In the genomic region with DNA sequence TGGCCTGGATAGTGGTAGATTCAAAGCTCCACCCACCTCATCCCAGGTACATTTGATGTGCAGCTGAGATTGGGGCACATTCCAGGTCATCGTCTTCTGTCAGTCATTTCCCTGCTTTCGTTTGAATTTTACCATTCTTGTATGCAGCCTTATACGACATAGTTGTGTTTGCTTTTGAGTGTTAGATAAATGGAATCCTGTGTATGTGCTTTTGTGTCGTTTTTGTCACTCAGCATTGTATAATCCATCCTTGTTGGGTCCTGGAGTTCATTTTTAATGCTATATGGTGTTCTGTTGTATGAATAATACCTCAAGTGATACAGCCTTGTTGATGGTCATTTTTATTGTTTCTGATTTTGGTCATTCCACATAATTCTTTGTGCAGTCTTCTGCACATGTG, we compare ENCODE assay signal across 18 cellular contexts. TPM values are rescaled to one million over a fixed set of nuclear protein-coding genes. Genes with fewer than 3 reads are reported as not detected.
A peak's percentile ranks its signal among the peaks of the same experiment; 100 is the strongest.
DNase-seq lines count a peak whose midpoint lies in the region; ATAC-seq, FAIRE-seq and TF ChIP-seq lines count a peak whose summit lies in the region.
"Had no signal": no experiment of that assay in that cellular context is flagged by ENCODE, and none has a peak within 500 bp of the region (broad histone marks: within the 10 kb centered on the region; RNA-seq: fewer than 3 reads in every experiment).

No MANE protein-coding gene starts in this region.

- POLR2A ChIA-PET in HEK293 (lab: Yijun Ruan, JAX): no interaction called here
- POLR2A ChIA-PET in endothelial cell of umbilical vein (lab: Charles Lee): no interaction called here

- ATAC-seq in activated T-cell treated with anti-CD3 and anti-CD28 coated beads, Interleukin-2, amount 50 U/mL, for 72 hours (replicated peaks in 1 of 2): no peak
- ATAC-seq in GM18867 (IDR thresholded peaks at IDR 0.05; ENCODE audit: unreplicated experiment) (no peak), HG03571 (IDR thresholded peaks at IDR 0.05; ENCODE audit: unreplicated experiment) (no peak)
- ATAC-seq: Panc1, T-cell had no signal

- H3K36me3 Mint-ChIP-seq in activated T-cell treated with anti-CD3 and anti-CD28 coated beads, Interleukin-2, amount 50 U/mL, for 72 hours (ENCODE audit: insufficient read depth in 2 of 2): peaks cover 12 to 26% of the 10 kb centered on the region in 2 donors
- peaks cover 90% of the 10 kb centered on the region for H3K36me3 Mint-ChIP-seq in activated T-cell treated with anti-CD3 and anti-CD28 coated beads, Interleukin-2, amount 50 U/mL, for 24 hours (ENCODE audit: low read depth)

- CTCF ChIA-PET in HEK293 (lab: Yijun Ruan, JAX): interaction anchor here (0.7 to 11.9 kb wide), 2 partner anchors 27 to 32 kb away, joined by 6 to 163 read pairs; a partner anchor contains a TSS
- CTCF ChIA-PET in endothelial cell of umbilical vein (lab: Charles Lee): no interaction called here

- FAIRE-seq in endothelial cell of umbilical vein (lab: Jason Lieb, UNC): peak; percentile 44
- FAIRE-seq: D721Med had no signal

- dilution Hi-C loops in endothelial cell of umbilical vein (cut with MboI; ENCODE audit: extremely low pct_ligation_motif_present, low sequenced_read_pairs): no loop called here

- H3K27me3 ChIP-seq in endothelial cell of umbilical vein (ENCODE audit: control insufficient read depth in 2 of 2, insufficient read depth in 2 of 2, low read length in 2 of 2): no peaks in the 10 kb centered on the region
- H3K27me3 ChIP-seq: BLaER1 had no signal

- H3K27ac ChIP-seq in HEK293 (ENCODE audit: extremely low read depth, low read depth, low read length) (no peak overlapping the region), endothelial cell of umbilical vein (ENCODE audit: insufficient read depth, low read depth, low read length) (no peak overlapping the region)
- H3K27ac ChIP-seq: BLaER1 had no signal

- peaks cover 52 to 91% of the 10 kb centered on the region in 2 experiments for H3K36me3 ChIP-seq in HEK293 (ENCODE audit: control insufficient read depth in 2 of 2, insufficient read depth in 1 of 2, low read length in 2 of 2)
- H3K36me3 ChIP-seq in endothelial cell of umbilical vein (ENCODE audit: control insufficient read depth in 2 of 2, extremely low read depth in 1 of 2, insufficient read depth in 2 of 2, low read length in 2 of 2): peaks cover 3 to 13% of the 10 kb centered on the region in 2 experiments

- H3K4me1 ChIP-seq in HEK293 (ENCODE audit: control insufficient read depth, insufficient read depth, low read length) (no peaks in the 10 kb centered on the region; the same call in 1 of the 2 replicates), endothelial cell of umbilical vein (ENCODE audit: control insufficient read depth, extremely low read depth, insufficient read depth, low read length) (peaks cover 3% of the 10 kb centered on the region)

- H3K4me3 ChIP-seq in HEK293 (ENCODE audit: low read depth, low read length) (no peak overlapping the region), endothelial cell of umbilical vein (replicated peaks in 1 of 3; ENCODE audit: insufficient read depth in 1 of 3, low read depth in 1 of 3, low read length in 3 of 3) (no peak overlapping the region)
- H3K4me3 ChIP-seq: BLaER1 had no signal

- peaks cover 3% of the 10 kb centered on the region for H3K79me2 ChIP-seq in endothelial cell of umbilical vein (ENCODE audit: control insufficient read depth, insufficient read depth, low read length)

- H3K27ac Mint-ChIP-seq in activated T-cell treated with anti-CD3 and anti-CD28 coated beads, Interleukin-2, amount 50 U/mL, for 72 hours: peak overlapping the region; percentile 42
- no peak overlapping the region for H3K27ac Mint-ChIP-seq in activated T-cell treated with anti-CD3 and anti-CD28 coated beads, Interleukin-2, amount 50 U/mL, for 24 hours
- H3K27ac Mint-ChIP-seq: T-cell had no signal

- no peak overlapping the region for H3K9ac ChIP-seq in endothelial cell of umbilical vein (replicated peaks; ENCODE audit: extremely low read depth, insufficient read depth, low read length)

- no peaks in the 10 kb centered on the region for H4K20me1 ChIP-seq in endothelial cell of umbilical vein (replicated peaks; ENCODE audit: control insufficient read depth, extremely low read depth, insufficient read depth, low read length)

- H3K4me2 ChIP-seq in endothelial cell of umbilical vein (ENCODE audit: insufficient read depth, low read length): no peak overlapping the region

- BruUV-seq in endothelial cell of umbilical vein (replicated peaks; lab: Mats Ljungman, UMichigan): no TSS peak

- H3K9me1 ChIP-seq in endothelial cell of umbilical vein (replicated peaks; ENCODE audit: control insufficient read depth, extremely low read depth, insufficient read depth, low read length): no peaks in the 10 kb centered on the region

- H3K27me3 Mint-ChIP-seq in activated T-cell treated with anti-CD3 and anti-CD28 coated beads, Interleukin-2, amount 50 U/mL, for 72 hours (ENCODE audit: low read depth): no peaks in the 10 kb centered on the region
- H3K27me3 Mint-ChIP-seq in activated T-cell treated with anti-CD3 and anti-CD28 coated beads, Interleukin-2, amount 50 U/mL, for 24 hours: no peaks in the 10 kb centered on the region
- H3K27me3 Mint-ChIP-seq: CD4-positive, CD25-positive, alpha-beta regulatory T cell; T-cell had no signal

- intact Hi-C loops in endothelial cell of umbilical vein (cut with micrococcal nuclease): no loop called here

- no peak for DNase-seq in activated T-cell treated with anti-CD3 and anti-CD28 coated beads, Interleukin-2, amount 50 U/mL, for 72 hours
- DNase-seq in activated T-cell treated with anti-CD3 and anti-CD28 coated beads, Interleukin-2, amount 50 U/mL, for 24 hours: no peak
- no peak for DNase-seq in endothelial cell of umbilical vein (ENCODE audit: low read depth, low spot score)
- DNase-seq: CD4-positive, CD25-positive, alpha-beta regulatory T cell; KBM-7; MM.1S; NCI-H1694; NCI-H2029 treated with DMSO at 0.1 percent for 48 hours; NCI-H526 treated with DMSO at 0.1 percent for 48 hours; SHP77; T-cell had no signal

- no peaks in the 10 kb centered on the region for H3K9me3 Mint-ChIP-seq in activated T-cell treated with anti-CD3 and anti-CD28 coated beads, Interleukin-2, amount 50 U/mL, for 72 hours
- no peaks in the 10 kb centered on the region for H3K9me3 Mint-ChIP-seq in activated T-cell treated with anti-CD3 and anti-CD28 coated beads, Interleukin-2, amount 50 U/mL, for 24 hours
- H3K9me3 Mint-ChIP-seq: CD4-positive, CD25-positive, alpha-beta regulatory T cell; T-cell had no signal

- no peaks in the 10 kb centered on the region for H3K4me1 Mint-ChIP-seq in activated T-cell treated with anti-CD3 and anti-CD28 coated beads, Interleukin-2, amount 50 U/mL, for 72 hours (ENCODE audit: low read depth)
- peaks cover 5% of the 10 kb centered on the region for H3K4me1 Mint-ChIP-seq in activated T-cell treated with anti-CD3 and anti-CD28 coated beads, Interleukin-2, amount 50 U/mL, for 24 hours (ENCODE audit: low read depth)

- H2AFZ ChIP-seq in endothelial cell of umbilical vein (ENCODE audit: low read depth, low read length): no peak overlapping the region

- H3K4me3 Mint-ChIP-seq in activated T-cell treated with anti-CD3 and anti-CD28 coated beads, Interleukin-2, amount 50 U/mL, for 72 hours: no peak overlapping the region
- no peak overlapping the region for H3K4me3 Mint-ChIP-seq in activated T-cell treated with anti-CD3 and anti-CD28 coated beads, Interleukin-2, amount 50 U/mL, for 24 hours
- H3K4me3 Mint-ChIP-seq: T-cell had no signal

- no peak for TF ChIP-seq CTCF in HEK293 (tag by site-specific recombination; IDR thresholded peaks at IDR 0.05)
- no peak for TF ChIP-seq CTCF in endothelial cell of umbilical vein (IDR thresholded peaks at IDR 0.05; ENCODE audit: extremely low read depth in 1 of 2, insufficient read depth in 1 of 2, low read depth in 1 of 2, low read length in 2 of 2)

- no peaks in the 10 kb centered on the region for H3K9me3 ChIP-seq in HEK293 (ENCODE audit: control insufficient read depth, insufficient read depth, low read depth, low read length)
- no peaks in the 10 kb centered on the region for H3K9me3 ChIP-seq in endothelial cell of umbilical vein (replicated peaks; ENCODE audit: control insufficient read depth, insufficient read depth, low read length)
- H3K9me3 ChIP-seq: BLaER1 had no signal

- TF ChIP-seq POLR2A in endothelial cell of umbilical vein (IDR thresholded peaks at IDR 0.05; ENCODE audit: low read depth, low read length): no peak

RNA-seq across cellular contexts. Expression of a gene that starts 7.3 kb away (rescaled TPM):
- 10 to 100 TPM; 26.2 to 27.6 TPM for total RNA-seq in activated T-cell treated with anti-CD3 and anti-CD28 coated beads, Interleukin-2, amount 50 U/mL, for 72 hours
- total RNA-seq in endothelial cell of umbilical vein: 13.3 and 15.3 TPM in 2 replicates
- polyA plus RNA-seq in endothelial cell of umbilical vein: 7.7 and 8.8 TPM in 2 replicates
- polyA plus RNA-seq in endothelial cell of umbilical vein (2011; cell fraction: cytosol; rRNA removed): 8.2 and 10.1 TPM in 2 replicates
- 34.0 and 38.4 TPM in 2 replicates for polyA plus RNA-seq in endothelial cell of umbilical vein (2011; cell fraction: nucleus; rRNA removed)
- 8.9 and 9.4 TPM in 2 replicates for polyA plus RNA-seq in endothelial cell of umbilical vein (2012)
- polyA minus RNA-seq in endothelial cell of umbilical vein: 5.9 and 6.5 TPM in 2 replicates
- 19.8 TPM for polyA minus RNA-seq in endothelial cell of umbilical vein (2011; cell fraction: cytosol; rRNA and poly(A)+ RNA removed)
- 4.4 and 6.0 TPM in 2 replicates for polyA minus RNA-seq in endothelial cell of umbilical vein (2011; cell fraction: nucleus; rRNA and poly(A)+ RNA removed)
- total RNA-seq: H4 had no signal

RNA-seq across cellular contexts. Expression of a gene that starts 26.9 kb away (rescaled TPM):
- total RNA-seq in activated T-cell treated with anti-CD3 and anti-CD28 coated beads, Interleukin-2, amount 50 U/mL, for 72 hours: 10 to 100 TPM; 65.9 to 76.8 TPM
- total RNA-seq in endothelial cell of umbilical vein: 106 and 108 TPM in 2 replicates
- 103 and 111 TPM in 2 replicates for polyA plus RNA-seq in endothelial cell of umbilical vein
- polyA plus RNA-seq in endothelial cell of umbilical vein (2011; cell fraction: cytosol; rRNA removed): 85.2 and 85.7 TPM in 2 replicates
- 175 and 176 TPM in 2 replicates for polyA plus RNA-seq in endothelial cell of umbilical vein (2011; cell fraction: nucleus; rRNA removed)
- polyA plus RNA-seq in endothelial cell of umbilical vein (2012): 80.0 and 83.1 TPM in 2 replicates
- 108 and 130 TPM in 2 replicates for polyA minus RNA-seq in endothelial cell of umbilical vein
- polyA minus RNA-seq in endothelial cell of umbilical vein (2011; cell fraction: cytosol; rRNA and poly(A)+ RNA removed): 56.5 TPM
- 45.1 and 71.0 TPM in 2 replicates for polyA minus RNA-seq in endothelial cell of umbilical vein (2011; cell fraction: nucleus; rRNA and poly(A)+ RNA removed)

RNA-seq across cellular contexts. Expression of a gene that starts 29.7 kb away (rescaled TPM):
- 10 to 100 TPM; 37.6 to 53.7 TPM for total RNA-seq in activated T-cell treated with anti-CD3 and anti-CD28 coated beads, Interleukin-2, amount 50 U/mL, for 72 hours
- 12.3 and 16.0 TPM in 2 replicates for total RNA-seq in endothelial cell of umbilical vein
- polyA plus RNA-seq in endothelial cell of umbilical vein: 20.2 and 21.8 TPM in 2 replicates
- polyA plus RNA-seq in endothelial cell of umbilical vein (2011; cell fraction: cytosol; rRNA removed): 18.9 and 19.0 TPM in 2 replicates
- polyA plus RNA-seq in endothelial cell of umbilical vein (2011; cell fraction: nucleus; rRNA removed): 10.1 and 11.8 TPM in 2 replicates
- 13.1 and 15.1 TPM in 2 replicates for polyA plus RNA-seq in endothelial cell of umbilical vein (2012)
- polyA minus RNA-seq in endothelial cell of umbilical vein: 12.8 TPM in 2 replicates
- 13.5 TPM for polyA minus RNA-seq in endothelial cell of umbilical vein (2011; cell fraction: cytosol; rRNA and poly(A)+ RNA removed)
- 3.1 and 3.9 TPM in 2 replicates for polyA minus RNA-seq in endothelial cell of umbilical vein (2011; cell fraction: nucleus; rRNA and poly(A)+ RNA removed)

RNA-seq across cellular contexts. Expression of a gene that starts 32.3 kb away (rescaled TPM):
- 100 to 1,000 TPM; 111 to 115 TPM for total RNA-seq in activated T-cell treated with anti-CD3 and anti-CD28 coated beads, Interleukin-2, amount 50 U/mL, for 72 hours
- 171 and 185 TPM in 2 replicates for total RNA-seq in endothelial cell of umbilical vein
- polyA plus RNA-seq in endothelial cell of umbilical vein: 270 and 280 TPM in 2 replicates
- 182 and 231 TPM in 2 replicates for polyA plus RNA-seq in endothelial cell of umbilical vein (2011; cell fraction: cytosol; rRNA removed)
- polyA plus RNA-seq in endothelial cell of umbilical vein (2011; cell fraction: nucleus; rRNA removed): 393 and 538 TPM in 2 replicates
- 76.1 and 156 TPM in 2 replicates for polyA plus RNA-seq in endothelial cell of umbilical vein (2012)
- polyA minus RNA-seq in endothelial cell of umbilical vein: 235 and 275 TPM in 2 replicates
- 256 TPM for polyA minus RNA-seq in endothelial cell of umbilical vein (2011; cell fraction: cytosol; rRNA and poly(A)+ RNA removed)
- 92.1 and 129 TPM in 2 replicates for polyA minus RNA-seq in endothelial cell of umbilical vein (2011; cell fraction: nucleus; rRNA and poly(A)+ RNA removed)

RNA-seq across cellular contexts. Expression of a gene that starts 58.9 kb away (rescaled TPM):
- total RNA-seq in activated T-cell treated with anti-CD3 and anti-CD28 coated beads, Interleukin-2, amount 50 U/mL, for 72 hours: 100 to 1,000 TPM; 159 to 190 TPM
- total RNA-seq in endothelial cell of umbilical vein: 52.1 and 60.9 TPM in 2 replicates
- polyA plus RNA-seq in endothelial cell of umbilical vein: 77.7 and 106 TPM in 2 replicates
- polyA plus RNA-seq in endothelial cell of umbilical vein (2011; cell fraction: cytosol; rRNA removed): 44.3 and 51.6 TPM in 2 replicates
- 343 and 437 TPM in 2 replicates for polyA plus RNA-seq in endothelial cell of umbilical vein (2011; cell fraction: nucleus; rRNA removed)
- 26.6 and 30.2 TPM in 2 replicates for polyA plus RNA-seq in endothelial cell of umbilical vein (2012)
- 117 and 125 TPM in 2 replicates for polyA minus RNA-seq in endothelial cell of umbilical vein
- polyA minus RNA-seq in endothelial cell of umbilical vein (2011; cell fraction: cytosol; rRNA and poly(A)+ RNA removed): 28.1 TPM
- polyA minus RNA-seq in endothelial cell of umbilical vein (2011; cell fraction: nucleus; rRNA and poly(A)+ RNA removed): 75.6 and 91.6 TPM in 2 replicates
